ENCODE assay signal across 16 cellular contexts in genomic region chr1:23496490-23497181, GRCh38. TPM values are rescaled to one million over a fixed set of nuclear protein-coding genes. Genes with fewer than 3 reads are reported as not detected.
DNase-seq lines count a peak whose midpoint lies in the region; ATAC-seq, FAIRE-seq and TF ChIP-seq lines count a peak whose summit lies in the region.
"Had no signal": no experiment of that assay in that cellular context is flagged by ENCODE, and none has a peak within 500 bp of the region (broad histone marks: within the 10 kb centered on the region; RNA-seq: fewer than 3 reads in every experiment).

No MANE protein-coding gene starts in this region.

- no peak overlapping the region for H3K56ac ChIP-seq in H9 (ENCODE audit: insufficient read length, low read depth, low read length)
- H3K56ac ChIP-seq in H1 (replicated peaks; ENCODE audit: insufficient read length, low read depth, low read length), result no peak overlapping the region

- H3K4me3 Mint-ChIP-seq in H9, result no peak overlapping the region
- H3K4me3 Mint-ChIP-seq: CD4-positive, alpha-beta T cell; endodermal cell; T-cell had no signal

- H3K9me3 ChIP-seq in DND-41 (ENCODE audit: insufficient read depth, low read length, severe bottlenecking) (no peaks in the 10 kb centered on the region), H9 (ENCODE audit: control insufficient read depth, low read depth, low read length) (no peaks in the 10 kb centered on the region), H1 (ENCODE audit: insufficient read depth in 2 of 2, low read depth in 1 of 2, low read length in 1 of 2) (no peaks in the 10 kb centered on the region), neuronal stem cell (replicated peaks in 1 of 2; ENCODE audit: control insufficient read depth in 2 of 2, insufficient read depth in 1 of 2, low read depth in 1 of 2, low read length in 2 of 2) (no peaks in the 10 kb centered on the region)
- H3K9me3 ChIP-seq: breast epithelium, left lung, testis had no signal

- no peak overlapping the region for H3K14ac ChIP-seq in H9 (ENCODE audit: insufficient read depth, low read length)
- H3K14ac ChIP-seq in H1 (ENCODE audit: insufficient read length), result no peak overlapping the region
- H3K14ac ChIP-seq in neuronal stem cell (ENCODE audit: low read length), result no peak overlapping the region

- no peak for DNase-seq in DND-41
- peak; percentile 41 for DNase-seq in H9
- DNase-seq in H1 (ENCODE audit: low read depth in 1 of 2, low spot score in 2 of 2), result no peak
- no peak for DNase-seq in neuronal stem cell (ENCODE audit: low spot score)
- no peak for DNase-seq in brain microvascular endothelial cell
- DNase-seq in epidermal melanocyte (ENCODE audit: insufficient read length, low spot score), result no peak
- DNase-seq: DMS153, GF-D8 had no signal

- no peak for TF ChIP-seq RAD21 in H1 (IDR thresholded peaks at IDR 0.05 in 1 of 2, conservative IDR thresholded peaks at IDR 0.05 in 1 of 2; ENCODE audit: low read depth in 2 of 2, low read length in 2 of 2)

- H3K9ac ChIP-seq in DND-41 (ENCODE audit: low read depth, low read length) (no peak overlapping the region), H9 (ENCODE audit: extremely low read depth, insufficient read length, low read length) (no peak overlapping the region), H1 (replicated peaks in 1 of 4; ENCODE audit: extremely low read depth in 1 of 4, low read depth in 3 of 4, low read length in 3 of 4) (no peak overlapping the region), neuronal stem cell (ENCODE audit: low read depth, low read length, poor library complexity) (no peak overlapping the region)

- H3K23ac ChIP-seq in H9 (ENCODE audit: insufficient read length, low read depth, low read length) (no peak overlapping the region), H1 (ENCODE audit: insufficient read length) (no peak overlapping the region), neuronal stem cell (ENCODE audit: low read depth, low read length, poor library complexity) (no peak overlapping the region)

- no peaks in the 10 kb centered on the region for H3K36me3 Mint-ChIP-seq in H9 (ENCODE audit: insufficient read depth in 1 of 3, low read depth in 3 of 3)
- H3K36me3 Mint-ChIP-seq: T-cell had no signal

- CTCF ChIA-PET in H1 (lab: Charles Lee; ENCODE audit: partially characterized antibody), result interaction anchor here (0.6 to 11.5 kb wide), 55 partner anchors 11 to 433 kb away, joined by 3 to 230 read pairs (median 5); partner anchors contain the start of genes ASAP3, E2F2, HNRNPR and ID3

- H4K91ac ChIP-seq in H9 (ENCODE audit: insufficient read length, low read depth, low read length) (no peak overlapping the region), H1 (replicated peaks; ENCODE audit: insufficient read length, low read length) (no peak overlapping the region), neuronal stem cell (ENCODE audit: low read depth, low read length, poor library complexity) (no peak overlapping the region)

- no peak overlapping the region for H2BK120ac ChIP-seq in H9 (ENCODE audit: low read depth, low read length, poor library complexity, severe bottlenecking)
- no peak overlapping the region for H2BK120ac ChIP-seq in H1 (replicated peaks; ENCODE audit: low read depth, low read length)
- no peak overlapping the region for H2BK120ac ChIP-seq in neuronal stem cell (ENCODE audit: low read depth, low read length)

- no peak for TF ChIP-seq EP300 in H1 (IDR thresholded peaks at IDR 0.05; ENCODE audit: borderline replicate concordance in 1 of 2, low read depth in 2 of 2, low read length in 2 of 2)

- H3K27ac ChIP-seq in DND-41 (ENCODE audit: low read length) (no peak overlapping the region), H9 (ENCODE audit: insufficient read length, low read depth, low read length) (no peak overlapping the region), H1 (ENCODE audit: low read depth, low read length) (no peak overlapping the region), neuronal stem cell (replicated peaks; ENCODE audit: low read length) (no peak overlapping the region), brain microvascular endothelial cell (no peak overlapping the region)
- H3K27ac ChIP-seq: breast epithelium, coronary artery, testis had no signal

- H3K23me2 ChIP-seq in H9 (ENCODE audit: insufficient read length, low read depth, low read length, poor library complexity, severe bottlenecking) (no peaks in the 10 kb centered on the region), H1 (ENCODE audit: low read depth, low read length) (no peaks in the 10 kb centered on the region)

- H4K20me1 ChIP-seq in DND-41 (ENCODE audit: insufficient read depth, low read length) (no peaks in the 10 kb centered on the region), H9 (ENCODE audit: control insufficient read depth, insufficient read depth, insufficient read length) (no peaks in the 10 kb centered on the region), H1 (replicated peaks in 1 of 2; ENCODE audit: control insufficient read depth in 1 of 2, insufficient read depth in 2 of 2, low read length in 2 of 2) (no peaks in the 10 kb centered on the region)

- POLR2A ChIA-PET in H1 (lab: Charles Lee; ENCODE audit: partially characterized antibody), result interaction anchor here (0.8 to 2.1 kb wide), 10 partner anchors 8 to 247 kb away, joined by 3 to 10 read pairs (median 4); partner anchors contain the start of genes ASAP3, E2F2, ELOA and RPL11

- ATAC-seq in DND-41 (ENCODE audit: insufficient read depth, low read depth) (0 out of 3 replicates have a peak, but pooled peaks have one; percentile 35), GM18868 (IDR thresholded peaks at IDR 0.05; ENCODE audit: unreplicated experiment) (no peak)

- no peaks in the 10 kb centered on the region for H3K79me1 ChIP-seq in H9 (ENCODE audit: insufficient read depth, low read depth, low read length, poor library complexity, severe bottlenecking)
- no peaks in the 10 kb centered on the region for H3K79me1 ChIP-seq in H1 (ENCODE audit: low read depth, low read length)
- H3K79me1 ChIP-seq in neuronal stem cell (ENCODE audit: low read depth, low read length), result no peaks in the 10 kb centered on the region

- no peak for TF ChIP-seq CTCF in DND-41 (IDR thresholded peaks at IDR 0.05; ENCODE audit: borderline replicate concordance, extremely low read depth, low read length, poor library complexity, severe bottlenecking)
- TF ChIP-seq CTCF in H9 (conservative IDR thresholded peaks at IDR 0.05), result no peak
- no peak for TF ChIP-seq CTCF in H1 (IDR thresholded peaks at IDR 0.05; ENCODE audit: control extremely low read depth in 1 of 3, insufficient read depth in 1 of 3, low read depth in 1 of 3, low read length in 3 of 3)
- no peak for TF ChIP-seq CTCF in brain microvascular endothelial cell (IDR thresholded peaks at IDR 0.05; ENCODE audit: low read depth, low read length, missing control alignments)

- H2BK12ac ChIP-seq in H9 (ENCODE audit: insufficient read length, low read depth, low read length) (no peak overlapping the region), H1 (ENCODE audit: low read depth, low read length) (no peak overlapping the region), neuronal stem cell (ENCODE audit: low read length) (no peak overlapping the region)

- no peak for TF ChIP-seq POLR2A in H1 (IDR thresholded peaks at IDR 0.05; ENCODE audit: control extremely low read depth in 1 of 2, low read depth in 2 of 2, low read length in 2 of 2)

- WGBS in H9 (ENCODE audit: extremely low coverage, insufficient read length, low lambda C conversion rate), result no CpG with 5 or more reads among the region's 7 CpGs
- 74% methylated on average over 6 of the region's 7 CpGs; no CpG with 5 or more reads in 1 of the 2 experiments for WGBS in H1 (ENCODE audit: extremely low coverage in 1 of 2, insufficient coverage in 1 of 2, insufficient read length in 1 of 2, insufficient replicate concordance in 2 of 2, low coverage in 1 of 2, low lambda C conversion rate in 2 of 2, missing lambda C conversion rate in 1 of 2), 2 experiments
- no CpG with 5 or more reads among the region's 7 CpGs for WGBS in neuronal stem cell (ENCODE audit: extremely low coverage in 2 of 2, insufficient read length in 2 of 2, insufficient replicate concordance in 1 of 2), 2 donors

- peaks cover 34% of the 10 kb centered on the region for H3K27me3 Mint-ChIP-seq in H9 (ENCODE audit: low read depth)
- H3K27me3 Mint-ChIP-seq: CD4-positive, alpha-beta T cell had no signal

- no peak for FAIRE-seq in H1 (lab: Jason Lieb, UNC)

- H3K4me1 ChIP-seq in DND-41 (ENCODE audit: insufficient read depth, low read length) (0 out of 2 replicates have a peak, but pooled peaks cover 2% of the 10 kb centered on the region), H9 (ENCODE audit: insufficient read depth, low read length) (no peaks in the 10 kb centered on the region), H1 (replicated peaks in 1 of 4; ENCODE audit: control insufficient read depth in 3 of 4, insufficient read depth in 4 of 4, low read length in 3 of 4) (no peaks in the 10 kb centered on the region), neuronal stem cell (ENCODE audit: control insufficient read depth in 2 of 2, insufficient read depth in 1 of 2, low read depth in 1 of 2, low read length in 2 of 2) (no peaks in the 10 kb centered on the region)
- H3K4me1 ChIP-seq: breast epithelium, testis had no signal

- H4K8ac ChIP-seq in H9 (replicated peaks; ENCODE audit: insufficient read length, low read depth, low read length), result no peak overlapping the region
- H4K8ac ChIP-seq in H1 (ENCODE audit: extremely low read depth, insufficient read depth, low read length), result no peak overlapping the region
- H4K8ac ChIP-seq in neuronal stem cell (ENCODE audit: low read depth, low read length), result no peak overlapping the region

- H3K4ac ChIP-seq in H9 (ENCODE audit: low read depth, low read length) (no peak overlapping the region), H1 (replicated peaks; ENCODE audit: insufficient read length, low read depth, low read length) (no peak overlapping the region), neuronal stem cell (ENCODE audit: low read length) (no peak overlapping the region)

- H2BK20ac ChIP-seq in H9 (ENCODE audit: low read depth, low read length, poor library complexity, severe bottlenecking) (no peak overlapping the region), H1 (ENCODE audit: low read length) (no peak overlapping the region; the same call in 1 of the 2 replicates)

- H2AK5ac ChIP-seq in H9 (ENCODE audit: insufficient read length, low read length) (no peak overlapping the region), H1 (ENCODE audit: low read depth, low read length) (no peak overlapping the region), neuronal stem cell (ENCODE audit: low read depth, low read length) (no peak overlapping the region)

- no peak overlapping the region for H3K27ac Mint-ChIP-seq in H9
- H3K27ac Mint-ChIP-seq: CD4-positive, alpha-beta T cell; endodermal cell; T-cell had no signal

- in situ Hi-C loops in brain microvascular endothelial cell (cut with HindIII; ENCODE audit: low pct_ligation_motif_present, low sequenced_read_pairs), result no loop called here

- no peak overlapping the region for H3K4me2 ChIP-seq in DND-41 (ENCODE audit: insufficient read depth, low read length)
- no peak overlapping the region for H3K4me2 ChIP-seq in H9 (ENCODE audit: insufficient read depth, insufficient read length, low read length)
- H3K4me2 ChIP-seq in H1 (ENCODE audit: insufficient read depth in 1 of 2, low read depth in 2 of 2, low read length in 2 of 2), result no peak overlapping the region
- H3K4me2 ChIP-seq in neuronal stem cell (ENCODE audit: insufficient read depth, low read length, poor library complexity, severe bottlenecking), result no peak overlapping the region

- no peak overlapping the region for H3K18ac ChIP-seq in H9 (ENCODE audit: insufficient read length, low read depth, low read length)
- H3K18ac ChIP-seq in H1 (ENCODE audit: extremely low read depth, low read length), result no peak overlapping the region
- no peak overlapping the region for H3K18ac ChIP-seq in neuronal stem cell (ENCODE audit: low read length)

- no peak overlapping the region for H3T11ph ChIP-seq in H9 (ENCODE audit: low read length)

- H3K79me2 ChIP-seq in DND-41 (ENCODE audit: insufficient read depth, low read length), result no peaks in the 10 kb centered on the region
- H3K79me2 ChIP-seq in H9 (ENCODE audit: insufficient read depth, low read length), result no peaks in the 10 kb centered on the region
- no peaks in the 10 kb centered on the region for H3K79me2 ChIP-seq in H1 (ENCODE audit: control insufficient read depth in 1 of 2, insufficient read depth in 2 of 2, low read length in 2 of 2)

- no peaks in the 10 kb centered on the region; a peak in 1 of 5 replicates for H3K9me3 Mint-ChIP-seq in H9
- H3K9me3 Mint-ChIP-seq: CD4-positive, alpha-beta T cell; endodermal cell; T-cell had no signal

- no peak overlapping the region for H3K4me3 ChIP-seq in DND-41 (ENCODE audit: low read depth in 1 of 2, low read length in 2 of 2)
- H3K4me3 ChIP-seq in H1 (ENCODE audit: extremely low read depth in 1 of 4, insufficient read depth in 2 of 4, low read depth in 3 of 4, low read length in 4 of 4), result no peak overlapping the region
- no peak overlapping the region for H3K4me3 ChIP-seq in neuronal stem cell (ENCODE audit: low read length in 2 of 2)
- H3K4me3 ChIP-seq in brain microvascular endothelial cell (ENCODE audit: low read depth, low read length), result no peak overlapping the region
- H3K4me3 ChIP-seq: breast epithelium, coronary artery, left lung, testis had no signal

- no peak overlapping the region for H4K5ac ChIP-seq in H9 (ENCODE audit: insufficient read length, low read depth, low read length)
- H4K5ac ChIP-seq in H1 (ENCODE audit: insufficient read length, low read depth, low read length), result no peak overlapping the region

- H3K27me3 ChIP-seq in DND-41 (ENCODE audit: insufficient read depth, low read length, poor library complexity) (no peaks in the 10 kb centered on the region), H9 (ENCODE audit: insufficient read depth, low read length) (no peaks in the 10 kb centered on the region), H1 (replicated peaks in 1 of 4; ENCODE audit: control insufficient read depth in 3 of 4, extremely low read depth in 1 of 4, insufficient read depth in 3 of 4, low read length in 3 of 4) (no peaks in the 10 kb centered on the region), neuronal stem cell (ENCODE audit: control insufficient read depth in 3 of 3, insufficient read depth in 3 of 3, low read depth in 1 of 3, low read length in 3 of 3) (no peaks in the 10 kb centered on the region), brain microvascular endothelial cell (replicated peaks) (no peaks in the 10 kb centered on the region)
- H3K27me3 ChIP-seq: breast epithelium, left lung, testis had no signal

- no peaks in the 10 kb centered on the region for H3K36me3 ChIP-seq in DND-41 (ENCODE audit: insufficient read depth, low read length)
- no peaks in the 10 kb centered on the region for H3K36me3 ChIP-seq in H1 (ENCODE audit: control insufficient read depth in 2 of 4, insufficient read depth in 4 of 4, low read length in 3 of 4)
- H3K36me3 ChIP-seq in neuronal stem cell (replicated peaks in 1 of 2; ENCODE audit: control insufficient read depth in 2 of 2, insufficient read depth in 2 of 2, low read length in 2 of 2), result no peaks in the 10 kb centered on the region
- no peaks in the 10 kb centered on the region for H3K36me3 ChIP-seq in brain microvascular endothelial cell (replicated peaks)
- H3K36me3 ChIP-seq: breast epithelium, left lung had no signal

- H2BK5ac ChIP-seq in H9 (ENCODE audit: insufficient read length, low read length) (no peak overlapping the region), H1 (ENCODE audit: low read depth, low read length) (no peak overlapping the region), neuronal stem cell (ENCODE audit: low read length) (no peak overlapping the region)

- H2AFZ ChIP-seq in DND-41 (ENCODE audit: low read depth, low read length) (no peak overlapping the region), H9 (ENCODE audit: low read length) (no peak overlapping the region), H1 (ENCODE audit: low read length) (no peak overlapping the region), neuronal stem cell (ENCODE audit: low read length) (peak overlapping the region; percentile 62)

- H3K4me1 Mint-ChIP-seq in H9, result peaks cover 0 to 2% of the 10 kb centered on the region in 2 experiments; a peak in 1 of 4 replicates
- H3K4me1 Mint-ChIP-seq: endodermal cell had no signal

- H2BK15ac ChIP-seq in H9 (ENCODE audit: low read depth, low read length) (no peak overlapping the region), H1 (ENCODE audit: low read length) (peak overlapping the region; percentile 20; the same call in 1 of the 2 replicates), neuronal stem cell (ENCODE audit: low read length) (no peak overlapping the region)

RNA-seq across cellular contexts. Expression of gene ASAP3, which starts 12.7 kb away (rescaled TPM):
- 25.9 and 26.7 TPM in 2 replicates for total RNA-seq in H9 (2021)
- 54.9 and 58.0 TPM in 2 replicates for total RNA-seq in H1 (2021; fragmentation: NEBNext Ultra II Directional; extraction: Animal tissue kit (Norgen Biotek cat#: 25700))
- polyA plus RNA-seq in H1 (2011; rRNA removed), result 53.1 and 62.6 TPM in 2 replicates
- 51.4 TPM for polyA plus RNA-seq in H1 (2011; cell fraction: cytosol; rRNA removed)
- polyA plus RNA-seq in H1 (2011; cell fraction: nucleus; rRNA removed), result 233 TPM
- polyA plus RNA-seq in H1 (2012, experiment 1 of 2), result 34.7 to 50.2 TPM (median 42.7 TPM) in 4 replicates
- 40.8 TPM for polyA plus RNA-seq in H1 (2012, experiment 2 of 2)
- 30.6 TPM for polyA plus RNA-seq in H1 (2013, experiment 1 of 2)
- 28.6 TPM for polyA plus RNA-seq in H1 (2013, experiment 2 of 2)
- 60.3 and 65.1 TPM in 2 replicates for polyA minus RNA-seq in H1 (2011; rRNA and poly(A)+ RNA removed)
- polyA minus RNA-seq in H1 (2011; cell fraction: cytosol; rRNA and poly(A)+ RNA removed), result 28.0 TPM
- polyA minus RNA-seq in H1 (2011; cell fraction: nucleus; rRNA and poly(A)+ RNA removed), result 40.8 TPM
- 8.9 TPM for polyA plus RNA-seq in neuronal stem cell (2013, experiment 1 of 2)
- polyA plus RNA-seq in neuronal stem cell (2013, experiment 2 of 2), result 8.0 TPM

RNA-seq across cellular contexts. Expression of gene E2F2, which starts 34.4 kb away (rescaled TPM):
- total RNA-seq in H9 (2021), result 5.1 TPM in 2 replicates
- total RNA-seq in H1 (2021; fragmentation: NEBNext Ultra II Directional; extraction: Animal tissue kit (Norgen Biotek cat#: 25700)), result 6.1 and 7.0 TPM in 2 replicates
- polyA plus RNA-seq in H1 (2011; rRNA removed), result 1.8 and 2.3 TPM in 2 replicates
- polyA plus RNA-seq in H1 (2011; cell fraction: cytosol; rRNA removed), result 1.8 TPM
- 2.4 TPM for polyA plus RNA-seq in H1 (2011; cell fraction: nucleus; rRNA removed)
- 3.9 to 5.3 TPM (median 4.1 TPM) in 4 replicates for polyA plus RNA-seq in H1 (2012, experiment 1 of 2)
- polyA plus RNA-seq in H1 (2012, experiment 2 of 2), result 3.4 TPM
- 3.1 TPM for polyA plus RNA-seq in H1 (2013, experiment 1 of 2)
- 2.9 TPM for polyA plus RNA-seq in H1 (2013, experiment 2 of 2)
- polyA minus RNA-seq in H1 (2011; rRNA and poly(A)+ RNA removed), result 3.2 and 4.8 TPM in 2 replicates
- polyA minus RNA-seq in H1 (2011; cell fraction: cytosol; rRNA and poly(A)+ RNA removed), result 2.7 TPM
- 3.8 TPM for polyA minus RNA-seq in H1 (2011; cell fraction: nucleus; rRNA and poly(A)+ RNA removed)
- 3.8 TPM for polyA plus RNA-seq in neuronal stem cell (2013, experiment 1 of 2)
- 4.4 TPM for polyA plus RNA-seq in neuronal stem cell (2013, experiment 2 of 2)
